35 cellular contexts compared by ENCODE assay signal in genomic region chr1:207794861-207795260, GRCh38. TPM values are rescaled to one million over a fixed set of nuclear protein-coding genes. Genes with fewer than 3 reads are reported as not detected.
DNase-seq lines count a peak whose midpoint lies in the region; FAIRE-seq and TF ChIP-seq lines count a peak whose summit lies in the region.
"Had no signal": no experiment of that assay in that cellular context is flagged by ENCODE, and none has a peak within 500 bp of the region (broad histone marks: within the 10 kb centered on the region; RNA-seq: fewer than 3 reads in every experiment).

No MANE protein-coding gene starts in this region.

- no peak for DNase-seq in activated naive CD4-positive, alpha-beta T cell treated with Interleukin-2 at 50 U/mL for 16 hours
- DNase-seq in fibroblast of villous mesenchyme (ENCODE audit: low read depth) (peak; percentile 61), iPS-NIHi7 (ENCODE audit: extremely low spot score) (no peak), NCI-H1105 (lab: John Stamatoyannopoulos, UW) (no peak), DMS 273 (lab: John Stamatoyannopoulos, UW; ENCODE audit: unreplicated experiment) (no peak)
- DNase-seq: activated CD4-positive, alpha-beta memory T cell treated with anti-CD3 and anti-CD28 coated beads for 36 hours; activated CD4-positive, CD25-positive, alpha-beta regulatory T cell treated with anti-CD3 and anti-CD28 coated beads, Interleukin-2, amount 50 U/mL, for 72 hours; activated naive CD4-positive, alpha-beta T cell treated with anti-CD3 and anti-CD28 coated beads, Interleukin-2, amount 50 U/mL, for 16 hours; aorta; CD4-positive, CD25-positive, alpha-beta regulatory T cell; colonic mucosa; effector CD4-positive, alpha-beta T cell; H9; Karpas-422; left lung; mesendoderm; NCI-H1436 treated with DMSO at 0.1 percent for 48 hours; NCI-H2081 treated with DMSO at 0.1 percent for 48 hours; NCI-H226; NCI-H526 treated with DMSO at 0.1 percent for 48 hours; NK-92 treated with Interleukin-12 subunit alpha and Interleukin-12 subunit beta, amount 100 ng/mL, for 24 hours; PC-3; stimulated activated CD4-positive, alpha-beta T cell treated with anti-CD3 and anti-CD28 coated beads, Interleukin-15, amount 100 ng/mL, for 24 hours; stimulated activated CD4-positive, alpha-beta T cell treated with anti-CD3 and anti-CD28 coated beads, Interleukin-4, amount 100 ng/mL, for 4 hours; substantia nigra; T-helper 17 cell had no signal

- no peak overlapping the region for H3K4me3 Mint-ChIP-seq in activated naive CD4-positive, alpha-beta T cell treated with anti-CD3 and anti-CD28 coated beads, Interleukin-2, amount 50 U/mL, for 24 hours
- H3K4me3 Mint-ChIP-seq: activated CD4-positive, alpha-beta memory T cell treated with anti-CD3 and anti-CD28 coated beads for 36 hours; activated T-helper 1 cell treated with anti-CD3 and anti-CD28 coated beads, Interleukin-12 subunit alpha, Interleukin-12 subunit beta, Interleukin-2, Interleukin-4 antibody, amounts not matched to agents 30 ng/mL and 10 ng/mL and 1 ng/mL, durations not matched to agents 14 hours and 24 hours and 36 hours; CD4-positive, CD25-positive, alpha-beta regulatory T cell; H9; neural progenitor cell; T-helper 17 cell; type B pancreatic cell had no signal

- no peaks in the 10 kb centered on the region for H3K36me3 Mint-ChIP-seq in activated naive CD4-positive, alpha-beta T cell treated with anti-CD3 and anti-CD28 coated beads, Interleukin-2, amount 50 U/mL, for 24 hours

- peak overlapping the region; percentile 51 for H3K27ac ChIP-seq in subcutaneous abdominal adipose tissue (ENCODE audit: low read depth, low read length)
- H3K27ac ChIP-seq: colonic mucosa, HL-60, left lung, neural progenitor cell had no signal

- peaks cover 0 to 30% (median 16%) of the 10 kb centered on the region in 5 donors for H3K4me1 ChIP-seq in subcutaneous abdominal adipose tissue (ENCODE audit: control insufficient read depth in 5 of 5, insufficient read depth in 5 of 5, low read length in 5 of 5)
- H3K4me1 ChIP-seq: colonic mucosa, neural progenitor cell had no signal

- peak overlapping the region; percentile 36 for H3K27ac Mint-ChIP-seq in activated naive CD4-positive, alpha-beta T cell treated with anti-CD3 and anti-CD28 coated beads, Interleukin-2, amount 50 U/mL, for 24 hours
- H3K27ac Mint-ChIP-seq: activated T-helper 1 cell treated with anti-CD3 and anti-CD28 coated beads, Interleukin-12 subunit alpha, Interleukin-12 subunit beta, Interleukin-2, Interleukin-4 antibody, amounts not matched to agents 30 ng/mL and 10 ng/mL and 1 ng/mL, durations not matched to agents 14 hours and 24 hours and 36 hours; neural progenitor cell; T-helper 17 cell; type B pancreatic cell had no signal

- H3K9me3 ChIP-seq in subcutaneous abdominal adipose tissue (ENCODE audit: control insufficient read depth in 5 of 5, low read length in 5 of 5): no peaks in the 10 kb centered on the region
- H3K9me3 ChIP-seq: colonic mucosa, left lung had no signal

- H3K27me3 Mint-ChIP-seq in activated naive CD4-positive, alpha-beta T cell treated with anti-CD3 and anti-CD28 coated beads, Interleukin-2, amount 50 U/mL, for 24 hours: no peaks in the 10 kb centered on the region
- H3K27me3 Mint-ChIP-seq: activated CD4-positive, alpha-beta memory T cell treated with anti-CD3 and anti-CD28 coated beads for 36 hours; CD4-positive, CD25-positive, alpha-beta regulatory T cell; progenitor cell of endocrine pancreas; T-helper 17 cell; type B pancreatic cell had no signal

- H3K9ac ChIP-seq in subcutaneous abdominal adipose tissue (ENCODE audit: low read length in 5 of 5): no peak overlapping the region
- H3K9ac ChIP-seq: neural progenitor cell had no signal

- no peak for TF ChIP-seq CTCF in fibroblast of villous mesenchyme (IDR thresholded peaks at IDR 0.05; ENCODE audit: insufficient read depth, low read depth, low read length)

- H3K36me3 ChIP-seq in subcutaneous abdominal adipose tissue (ENCODE audit: control insufficient read depth in 5 of 5, insufficient read depth in 5 of 5, low read length in 5 of 5): peaks cover 8 to 33% (median 22%) of the 10 kb centered on the region in 5 donors
- H3K36me3 ChIP-seq: colonic mucosa, neural progenitor cell had no signal

- peak; percentile 90 for FAIRE-seq in TTC549 (lab: Jason Lieb, UNC)
- FAIRE-seq: islet of Langerhans had no signal

- H3K4me3 ChIP-seq in fibroblast of villous mesenchyme (ENCODE audit: low read depth, low read length) (no peak overlapping the region), subcutaneous abdominal adipose tissue (ENCODE audit: low read depth in 1 of 5, low read length in 5 of 5) (no peak overlapping the region)
- H3K4me3 ChIP-seq: colonic mucosa, left lung, neural progenitor cell had no signal

- H3K9me3 Mint-ChIP-seq in activated naive CD4-positive, alpha-beta T cell treated with anti-CD3 and anti-CD28 coated beads, Interleukin-2, amount 50 U/mL, for 24 hours: no peaks in the 10 kb centered on the region
- H3K9me3 Mint-ChIP-seq: activated CD4-positive, alpha-beta memory T cell treated with anti-CD3 and anti-CD28 coated beads for 36 hours; activated T-helper 1 cell treated with anti-CD3 and anti-CD28 coated beads, Interleukin-12 subunit alpha, Interleukin-12 subunit beta, Interleukin-2, Interleukin-4 antibody, amounts not matched to agents 30 ng/mL and 10 ng/mL and 1 ng/mL, durations not matched to agents 14 hours and 24 hours and 36 hours; CD4-positive, CD25-positive, alpha-beta regulatory T cell; H9; neural progenitor cell; type B pancreatic cell had no signal

- H3K27me3 ChIP-seq in subcutaneous abdominal adipose tissue (ENCODE audit: control insufficient read depth in 5 of 5, insufficient read depth in 4 of 5, low read length in 5 of 5): no peaks in the 10 kb centered on the region
- H3K27me3 ChIP-seq: colonic mucosa, left lung, neural progenitor cell had no signal

- H3K4me1 Mint-ChIP-seq in activated naive CD4-positive, alpha-beta T cell treated with anti-CD3 and anti-CD28 coated beads, Interleukin-2, amount 50 U/mL, for 24 hours: peaks cover 30% of the 10 kb centered on the region

RNA-seq across cellular contexts. Expression of gene CD46, which starts 43.0 kb away (rescaled TPM):
- 107 and 153 TPM in 2 replicates for total RNA-seq in fibroblast of villous mesenchyme
